In genomic region chr13:82905071-82905470, GRCh38 we compare ENCODE assay signal across 32 cellular contexts.
"Had no signal": no experiment of that assay in that cellular context is flagged by ENCODE, and none has a peak within 500 bp of the region (broad histone marks: within the 10 kb centered on the region; RNA-seq: fewer than 3 reads in every experiment).

No MANE protein-coding gene starts in this region.

- H3K27ac Mint-ChIP-seq: activated B cell treated with CpG ODN at 0.5 μM for 24 hours; activated CD4-positive, alpha-beta memory T cell treated with anti-CD3 and anti-CD28 coated beads, Interleukin-2, amount 10 ng/mL, durations not matched to agents 7 days and 5 days; activated CD4-positive, alpha-beta T cell treated with anti-CD3 and anti-CD28 coated beads, Interleukin-2, amount 10 ng/mL, durations not matched to agents 24 days and 14 days; activated CD8-positive, alpha-beta memory T cell treated with anti-CD3 and anti-CD28 coated beads, Interleukin-2, amount 10 ng/mL, durations not matched to agents 7 days and 5 days; activated CD8-positive, alpha-beta T cell treated with anti-CD3 and anti-CD28 coated beads, Interleukin-2, amount 10 ng/mL, durations not matched to agents 7 days and 5 days; activated naive CD4-positive, alpha-beta T cell treated with anti-CD3 and anti-CD28 coated beads, Interleukin-2, amount 10 ng/mL, durations not matched to agents 7 days and 5 days; activated naive CD4-positive, alpha-beta T cell treated with anti-CD3 and anti-CD28 coated beads, Interleukin-2, amount 50 U/mL, for 24 hours; activated naive CD8-positive, alpha-beta T cell; activated naive CD8-positive, alpha-beta T cell treated with anti-CD3 and anti-CD28 coated beads, Interleukin-2, amount 10 ng/mL, durations not matched to agents 7 days and 5 days; activated naive CD8-positive, alpha-beta T cell treated with anti-CD3 and anti-CD28 coated beads, Interleukin-2, amount 50 U/mL, for 24 hours; activated T-cell treated with anti-CD3 and anti-CD28 coated beads, Interleukin-2, amount 50 U/mL, for 24 hours; activated T-helper 2 cell treated with anti-CD3 and anti-CD28 coated beads, Interferon-gamma antibody, Interleukin-2, Interleukin-4, amounts not matched to agents 10 μg/mL and 5 μg/mL and 100 μg/mL, durations not matched to agents 14 hours and 24 hours and 36 hours; brain; T-cell; T-helper 17 cell had no signal

- DNase-seq: activated B cell treated with CpG ODN at 0.5 μM for 24 hours; activated CD4-positive, alpha-beta memory T cell treated with anti-CD3 and anti-CD28 coated beads, Interleukin-2, amount 10 ng/mL, durations not matched to agents 7 days and 5 days; activated CD4-positive, alpha-beta T cell treated with anti-CD3 and anti-CD28 coated beads for 4 hours; activated CD4-positive, alpha-beta T cell treated with anti-CD3 and anti-CD28 coated beads, Interleukin-2, amount 10 ng/mL, durations not matched to agents 24 days and 14 days; activated CD4-positive, alpha-beta T cell treated with anti-CD3 and anti-CD28 coated beads, Interleukin-2, amount 50 U/mL, for 48 hours; activated CD4-positive, CD25-positive, alpha-beta regulatory T cell treated with anti-CD3 and anti-CD28 coated beads, Interleukin-2, amount 50 U/mL, for 72 hours; activated CD8-positive, alpha-beta memory T cell treated with anti-CD3 and anti-CD28 coated beads for 24 hours; activated CD8-positive, alpha-beta memory T cell treated with anti-CD3 and anti-CD28 coated beads, Interleukin-2, amount 10 ng/mL, durations not matched to agents 7 days and 5 days; activated CD8-positive, alpha-beta memory T cell treated with anti-CD3 and anti-CD28 coated beads, Interleukin-2, amount 50 U/mL, for 48 hours; activated CD8-positive, alpha-beta T cell treated with anti-CD3 and anti-CD28 coated beads, Interleukin-2, amount 10 ng/mL, durations not matched to agents 7 days and 5 days; activated effector memory CD4-positive, alpha-beta T cell treated with Interleukin-2 at 50 U/mL for 16 hours; activated gamma-delta T cell; activated naive CD4-positive, alpha-beta T cell treated with anti-CD3 and anti-CD28 coated beads, Interleukin-2, amount 10 ng/mL, durations not matched to agents 7 days and 5 days; activated naive CD4-positive, alpha-beta T cell treated with Interleukin-2 at 50 U/mL for 16 hours; activated naive CD8-positive, alpha-beta T cell treated with anti-CD3 and anti-CD28 coated beads, Interleukin-2, amount 10 ng/mL, durations not matched to agents 7 days and 5 days; activated naive CD8-positive, alpha-beta T cell treated with anti-CD3 and anti-CD28 coated beads, Interleukin-2, amount 50 U/mL, for 24 hours; activated T-cell treated with anti-CD3 and anti-CD28 coated beads, Interleukin-2, amount 50 U/mL, for 24 hours; activated T-cell treated with anti-CD3 and anti-CD28 coated beads, Interleukin-2, amount 50 U/mL, for 48 hours; amygdala; anterior cingulate cortex; caudate nucleus; cerebellar nuclear complex; T-cell; T-helper 17 cell had no signal

- H3K36me3 Mint-ChIP-seq: activated CD8-positive, alpha-beta memory T cell treated with anti-CD3 and anti-CD28 coated beads, Interleukin-2, amount 10 ng/mL, durations not matched to agents 7 days and 5 days; activated naive CD4-positive, alpha-beta T cell treated with anti-CD3 and anti-CD28 coated beads, Interleukin-2, amount 10 ng/mL, durations not matched to agents 7 days and 5 days; activated naive CD4-positive, alpha-beta T cell treated with anti-CD3 and anti-CD28 coated beads, Interleukin-2, amount 50 U/mL, for 24 hours; activated naive CD8-positive, alpha-beta T cell; activated naive CD8-positive, alpha-beta T cell treated with anti-CD3 and anti-CD28 coated beads, Interleukin-2, amount 10 ng/mL, durations not matched to agents 7 days and 5 days; brain; T-cell had no signal

- H3K9me3 Mint-ChIP-seq: activated CD4-positive, alpha-beta T cell treated with anti-CD3 and anti-CD28 coated beads, Interleukin-2, amount 10 ng/mL, durations not matched to agents 24 days and 14 days; activated naive CD4-positive, alpha-beta T cell treated with anti-CD3 and anti-CD28 coated beads, Interleukin-2, amount 50 U/mL, for 24 hours; activated naive CD8-positive, alpha-beta T cell treated with anti-CD3 and anti-CD28 coated beads, Interleukin-2, amount 10 ng/mL, durations not matched to agents 7 days and 5 days had no signal

- ATAC-seq: activated CD8-positive, alpha-beta memory T cell treated with anti-CD3 and anti-CD28 coated beads, Interleukin-2, amount 10 ng/mL, durations not matched to agents 7 days and 5 days; activated CD8-positive, alpha-beta T cell treated with anti-CD3 and anti-CD28 coated beads, Interleukin-2, amount 10 ng/mL, durations not matched to agents 7 days and 5 days; activated naive CD8-positive, alpha-beta T cell treated with anti-CD3 and anti-CD28 coated beads, Interleukin-2, amount 50 U/mL, for 24 hours; T-cell; T-helper 17 cell had no signal

- H3K4me3 Mint-ChIP-seq: activated B cell treated with CpG ODN at 0.5 μM for 24 hours; activated CD4-positive, alpha-beta memory T cell treated with anti-CD3 and anti-CD28 coated beads, Interleukin-2, amount 10 ng/mL, durations not matched to agents 7 days and 5 days; activated CD4-positive, alpha-beta T cell treated with anti-CD3 and anti-CD28 coated beads, Interleukin-2, amount 10 ng/mL, durations not matched to agents 24 days and 14 days; activated CD8-positive, alpha-beta memory T cell treated with anti-CD3 and anti-CD28 coated beads, Interleukin-2, amount 10 ng/mL, durations not matched to agents 7 days and 5 days; activated CD8-positive, alpha-beta T cell treated with anti-CD3 and anti-CD28 coated beads, Interleukin-2, amount 10 ng/mL, durations not matched to agents 7 days and 5 days; activated naive CD4-positive, alpha-beta T cell treated with anti-CD3 and anti-CD28 coated beads, Interleukin-2, amount 10 ng/mL, durations not matched to agents 7 days and 5 days; activated naive CD4-positive, alpha-beta T cell treated with anti-CD3 and anti-CD28 coated beads, Interleukin-2, amount 50 U/mL, for 24 hours; activated naive CD8-positive, alpha-beta T cell; activated naive CD8-positive, alpha-beta T cell treated with anti-CD3 and anti-CD28 coated beads, Interleukin-2, amount 10 ng/mL, durations not matched to agents 7 days and 5 days; activated naive CD8-positive, alpha-beta T cell treated with anti-CD3 and anti-CD28 coated beads, Interleukin-2, amount 50 U/mL, for 24 hours; activated T-cell treated with anti-CD3 and anti-CD28 coated beads, Interleukin-2, amount 50 U/mL, for 24 hours; brain; central memory CD8-positive, alpha-beta T cell; T-cell; T-helper 17 cell had no signal

- H3K4me3 ChIP-seq: ascending aorta, cardiac muscle cell had no signal

- FAIRE-seq: TTC549 had no signal

- H3K4me1 Mint-ChIP-seq: activated B cell treated with CpG ODN at 0.5 μM for 24 hours; activated CD4-positive, alpha-beta memory T cell treated with anti-CD3 and anti-CD28 coated beads, Interleukin-2, amount 10 ng/mL, durations not matched to agents 7 days and 5 days; activated CD4-positive, alpha-beta T cell treated with anti-CD3 and anti-CD28 coated beads, Interleukin-2, amount 10 ng/mL, durations not matched to agents 24 days and 14 days; activated CD8-positive, alpha-beta memory T cell treated with anti-CD3 and anti-CD28 coated beads, Interleukin-2, amount 10 ng/mL, durations not matched to agents 7 days and 5 days; activated naive CD4-positive, alpha-beta T cell treated with anti-CD3 and anti-CD28 coated beads, Interleukin-2, amount 10 ng/mL, durations not matched to agents 7 days and 5 days; activated naive CD4-positive, alpha-beta T cell treated with anti-CD3 and anti-CD28 coated beads, Interleukin-2, amount 50 U/mL, for 24 hours; activated naive CD8-positive, alpha-beta T cell treated with anti-CD3 and anti-CD28 coated beads, Interleukin-2, amount 10 ng/mL, durations not matched to agents 7 days and 5 days; activated naive CD8-positive, alpha-beta T cell treated with anti-CD3 and anti-CD28 coated beads, Interleukin-2, amount 50 U/mL, for 24 hours; central memory CD8-positive, alpha-beta T cell; T-cell; T-helper 17 cell had no signal

- H3K27me3 Mint-ChIP-seq: activated B cell treated with CpG ODN at 0.5 μM for 24 hours; activated CD4-positive, alpha-beta memory T cell treated with anti-CD3 and anti-CD28 coated beads, Interleukin-2, amount 10 ng/mL, durations not matched to agents 7 days and 5 days; activated CD4-positive, alpha-beta T cell treated with anti-CD3 and anti-CD28 coated beads, Interleukin-2, amount 10 ng/mL, durations not matched to agents 24 days and 14 days; activated CD8-positive, alpha-beta memory T cell treated with anti-CD3 and anti-CD28 coated beads, Interleukin-2, amount 10 ng/mL, durations not matched to agents 7 days and 5 days; activated naive CD4-positive, alpha-beta T cell treated with anti-CD3 and anti-CD28 coated beads, Interleukin-2, amount 10 ng/mL, durations not matched to agents 7 days and 5 days; activated naive CD4-positive, alpha-beta T cell treated with anti-CD3 and anti-CD28 coated beads, Interleukin-2, amount 50 U/mL, for 24 hours; activated naive CD8-positive, alpha-beta T cell; activated naive CD8-positive, alpha-beta T cell treated with anti-CD3 and anti-CD28 coated beads, Interleukin-2, amount 10 ng/mL, durations not matched to agents 7 days and 5 days; activated naive CD8-positive, alpha-beta T cell treated with anti-CD3 and anti-CD28 coated beads, Interleukin-2, amount 50 U/mL, for 24 hours; activated T-cell treated with anti-CD3 and anti-CD28 coated beads, Interleukin-2, amount 50 U/mL, for 24 hours; central memory CD8-positive, alpha-beta T cell; T-cell; T-helper 17 cell had no signal

- H3K27me3 ChIP-seq: ascending aorta, cardiac muscle cell had no signal

- H3K36me3 ChIP-seq: ascending aorta, cardiac muscle cell had no signal
